2 cellular contexts compared by ENCODE assay signal in genomic region chr17:45914036-45914717, GRCh38.
TF ChIP-seq lines count a peak whose summit lies in the region.

No MANE protein-coding gene starts in this region.

TF ChIP-seq in SK-N-SH, 30 proteins besides CTCF, POLR2A, EP300 and RAD21:
- no peak for TF ChIP-seq CHD2 (IDR thresholded peaks at IDR 0.05; ENCODE audit: low read length, partially characterized antibody)
- TF ChIP-seq, protein P1, sequence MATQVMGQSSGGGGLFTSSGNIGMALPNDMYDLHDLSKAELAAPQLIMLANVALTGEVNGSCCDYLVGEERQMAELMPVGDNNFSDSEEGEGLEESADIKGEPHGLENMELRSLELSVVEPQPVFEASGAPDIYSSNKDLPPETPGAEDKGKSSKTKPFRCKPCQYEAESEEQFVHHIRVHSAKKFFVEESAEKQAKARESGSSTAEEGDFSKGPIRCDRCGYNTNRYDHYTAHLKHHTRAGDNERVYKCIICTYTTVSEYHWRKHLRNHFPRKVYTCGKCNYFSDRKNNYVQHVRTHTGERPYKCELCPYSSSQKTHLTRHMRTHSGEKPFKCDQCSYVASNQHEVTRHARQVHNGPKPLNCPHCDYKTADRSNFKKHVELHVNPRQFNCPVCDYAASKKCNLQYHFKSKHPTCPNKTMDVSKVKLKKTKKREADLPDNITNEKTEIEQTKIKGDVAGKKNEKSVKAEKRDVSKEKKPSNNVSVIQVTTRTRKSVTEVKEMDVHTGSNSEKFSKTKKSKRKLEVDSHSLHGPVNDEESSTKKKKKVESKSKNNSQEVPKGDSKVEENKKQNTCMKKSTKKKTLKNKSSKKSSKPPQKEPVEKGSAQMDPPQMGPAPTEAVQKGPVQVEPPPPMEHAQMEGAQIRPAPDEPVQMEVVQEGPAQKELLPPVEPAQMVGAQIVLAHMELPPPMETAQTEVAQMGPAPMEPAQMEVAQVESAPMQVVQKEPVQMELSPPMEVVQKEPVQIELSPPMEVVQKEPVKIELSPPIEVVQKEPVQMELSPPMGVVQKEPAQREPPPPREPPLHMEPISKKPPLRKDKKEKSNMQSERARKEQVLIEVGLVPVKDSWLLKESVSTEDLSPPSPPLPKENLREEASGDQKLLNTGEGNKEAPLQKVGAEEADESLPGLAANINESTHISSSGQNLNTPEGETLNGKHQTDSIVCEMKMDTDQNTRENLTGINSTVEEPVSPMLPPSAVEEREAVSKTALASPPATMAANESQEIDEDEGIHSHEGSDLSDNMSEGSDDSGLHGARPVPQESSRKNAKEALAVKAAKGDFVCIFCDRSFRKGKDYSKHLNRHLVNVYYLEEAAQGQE (IDR thresholded peaks at IDR 0.05; ENCODE audit: low read depth, low read length), result no peak
- no peak for TF ChIP-seq FOXM1 (IDR thresholded peaks at IDR 0.05; ENCODE audit: low read depth)
- no peak for TF ChIP-seq TEAD4 (IDR thresholded peaks at IDR 0.05; ENCODE audit: borderline replicate concordance, insufficient read depth)
- peak; percentile 26; the same call in 1 of the 2 replicates for TF ChIP-seq GATA2 (CRISPR knock-in tag; IDR thresholded peaks at IDR 0.05)
- TF ChIP-seq SMC3 (IDR thresholded peaks at IDR 0.05; ENCODE audit: low read depth, low read length), result no peak

TF ChIP-seq in H1, 55 proteins besides CTCF, POLR2A, EP300 and RAD21:
- TF ChIP-seq CHD2 (IDR thresholded peaks at IDR 0.05; ENCODE audit: low read length) (no peak), SIN3A (conservative IDR thresholded peaks at IDR 0.05 in 1 of 2, IDR thresholded peaks at IDR 0.05 in 1 of 2; ENCODE audit: low read depth in 1 of 2, low read length in 2 of 2) (no peak), TBP (IDR thresholded peaks at IDR 0.05; ENCODE audit: low read depth, low read length) (no peak), BCL11A (IDR thresholded peaks at IDR 0.05; ENCODE audit: low read depth in 2 of 2, low read length in 2 of 2) (no peak), SUZ12 (IDR thresholded peaks at IDR 0.05; ENCODE audit: low read length) (no peak), RFX5 (IDR thresholded peaks at IDR 0.05; ENCODE audit: borderline replicate concordance, low read depth, low read length) (no peak), CBX5 (IDR thresholded peaks at IDR 0.05; ENCODE audit: low read depth, low read length) (no peak), YY1 (IDR thresholded peaks at IDR 0.05; ENCODE audit: low read depth, low read length) (no peak), TCF12 (IDR thresholded peaks at IDR 0.05; ENCODE audit: low read depth, low read length) (no peak), CREB1 (IDR thresholded peaks at IDR 0.05) (no peak), JUND (IDR thresholded peaks at IDR 0.05; ENCODE audit: low read length) (no peak), SIRT6 (IDR thresholded peaks at IDR 0.05; ENCODE audit: low read length) (no peak)
